24 cellular contexts compared by ENCODE assay signal in genomic region chr7:134362587-134363483, GRCh38. TPM values are rescaled to one million over a fixed set of nuclear protein-coding genes. Genes with fewer than 3 reads are reported as not detected.
A peak's percentile ranks its signal among the peaks of the same experiment; 100 is the strongest.
DNase-seq lines count a peak whose midpoint lies in the region; ATAC-seq, FAIRE-seq and TF ChIP-seq lines count a peak whose summit lies in the region.
"Had no signal": no experiment of that assay in that cellular context is flagged by ENCODE, and none has a peak within 500 bp of the region (broad histone marks: within the 10 kb centered on the region; RNA-seq: fewer than 3 reads in every experiment).

No MANE protein-coding gene starts in this region.

- no peak overlapping the region for H2AK5ac ChIP-seq in H1 (ENCODE audit: low read depth, low read length)

- ATAC-seq in HepG2 = peak; percentile 61
- ATAC-seq in heart left ventricle = no peak
- ATAC-seq: activated CD8-positive, alpha-beta T cell treated with anti-CD3 and anti-CD28 coated beads for 36 hours; activated T-cell treated with anti-CD3 and anti-CD28 coated beads, Interleukin-2, amount 50 U/mL, for 4 hours; HCT116; mucosa of descending colon; stimulated activated effector memory CD8-positive, alpha-beta T cell treated with anti-CD3 and anti-CD28 coated beads, Interleukin-12 subunit alpha, Interleukin-12 subunit beta, amount 100 ng/mL, for 72 hours; T-helper 17 cell had no signal

- H3K23me2 ChIP-seq in H1 (ENCODE audit: low read depth, low read length) = no peaks in the 10 kb centered on the region

- H3K27ac ChIP-seq in H1 (ENCODE audit: low read depth, low read length) = no peak overlapping the region
- no peak overlapping the region for H3K27ac ChIP-seq in HepG2 (ENCODE audit: extremely low read length, insufficient read depth, low read length)
- no peak overlapping the region for H3K27ac ChIP-seq in Karpas-422 (ENCODE audit: low read length)
- H3K27ac ChIP-seq in heart left ventricle = no peak overlapping the region
- no peak overlapping the region for H3K27ac ChIP-seq in testis
- H3K27ac ChIP-seq: coronary artery, left ventricle myocardium inferior, SJSA1, thoracic aorta had no signal

- H3K18ac ChIP-seq in H1 (ENCODE audit: extremely low read depth, low read length) = no peak overlapping the region

- peak; percentile 72 for DNase-seq in AG10803 (ENCODE audit: low read depth)
- DNase-seq in NCI-H460 (ENCODE audit: extremely low read depth, low read depth) = peak; percentile 20
- no peak for DNase-seq in H1 (ENCODE audit: low read depth in 1 of 2, low spot score in 2 of 2)
- no peak for DNase-seq in HepG2 (ENCODE audit: low spot score)
- no peak for DNase-seq in Karpas-422
- DNase-seq in heart left ventricle = no peak
- DNase-seq in testis = no peak
- DNase-seq in A172 (ENCODE audit: low spot score) = no peak
- DNase-seq: activated CD4-positive, CD25-positive, alpha-beta regulatory T cell; activated CD8-positive, alpha-beta T cell treated with anti-CD3 and anti-CD28 coated beads for 36 hours; activated naive CD4-positive, alpha-beta T cell treated with anti-CD3 and anti-CD28 coated beads, Interleukin-2, amount 50 U/mL, for 16 hours; activated T-cell treated with anti-CD3 and anti-CD28 coated beads, Interleukin-2, amount 50 U/mL, for 4 hours; CD8-positive, alpha-beta memory T cell; DMS79; left ventricle myocardium inferior; MM.1S; mucosa of descending colon; retina; T-helper 17 cell had no signal

- no TSS peak for BruUV-seq in HepG2 (replicated peaks; lab: Mats Ljungman, UMichigan)

- no peak for TF ChIP-seq RAD21 in H1 (IDR thresholded peaks at IDR 0.05 in 1 of 2, conservative IDR thresholded peaks at IDR 0.05 in 1 of 2; ENCODE audit: low read depth in 2 of 2, low read length in 2 of 2)
- TF ChIP-seq RAD21 in HepG2 (CRISPR knock-in tag; IDR thresholded peaks at IDR 0.05) = no peak

- H3K9me2 ChIP-seq in Karpas-422 (replicated peaks; ENCODE audit: insufficient read depth, low read length) = no peaks in the 10 kb centered on the region

- WGBS in H1 (ENCODE audit: extremely low coverage in 1 of 2, insufficient coverage in 1 of 2, insufficient read length in 1 of 2, insufficient replicate concordance in 2 of 2, low coverage in 1 of 2, low lambda C conversion rate in 2 of 2, missing lambda C conversion rate in 1 of 2), 2 experiments = 87% methylated on average over 8 of the region's 8 CpGs; no CpG with 5 or more reads in 1 of the 2 experiments
- WGBS in HepG2 (ENCODE audit: low lambda C conversion rate) = 18% methylated on average over 8 of the region's 8 CpGs
- 77 to 84% (median 81%) methylated on average over 8 of the region's 8 CpGs for WGBS in heart left ventricle, 4 donors
- 88 to 93% methylated on average over 7 to 8 of the region's 8 CpGs for WGBS in testis, 2 donors

- H3K27me3 ChIP-seq in H1 (replicated peaks in 1 of 4; ENCODE audit: control insufficient read depth in 3 of 4, extremely low read depth in 1 of 4, insufficient read depth in 3 of 4, low read length in 3 of 4) (no peaks in the 10 kb centered on the region), HepG2 (ENCODE audit: control insufficient read depth in 1 of 2, insufficient read depth in 2 of 2, low read length in 2 of 2) (no peaks in the 10 kb centered on the region; a peak in 1 of 5 replicates), Karpas-422 (ENCODE audit: low read length) (no peaks in the 10 kb centered on the region), heart left ventricle (peaks cover 0 to 8% (median 0%) of the 10 kb centered on the region in 9 donors), testis (no peaks in the 10 kb centered on the region)
- H3K27me3 ChIP-seq: SJSA1 had no signal

- H3K9me3 ChIP-seq in H1 (ENCODE audit: insufficient read depth in 2 of 2, low read depth in 1 of 2, low read length in 1 of 2) (no peaks in the 10 kb centered on the region), HepG2 (ENCODE audit: low read length) (no peaks in the 10 kb centered on the region), Karpas-422 (ENCODE audit: low read length) (no peaks in the 10 kb centered on the region), heart left ventricle (no peaks in the 10 kb centered on the region), testis (no peaks in the 10 kb centered on the region)
- H3K9me3 ChIP-seq: left ventricle myocardium inferior, mucosa of descending colon, SJSA1, thoracic aorta had no signal

- POLR2A ChIA-PET in H1 (lab: Charles Lee; ENCODE audit: partially characterized antibody) = no interaction called here
- POLR2A ChIA-PET in HepG2 (lab: Yijun Ruan, JAX) = interaction anchor here (1.2 to 1.3 kb wide), 2 partner anchors 11 to 46 kb away, joined by 3 to 7 read pairs; partner anchors contain the start of gene SLC35B4

- in situ Hi-C loops in HepG2 (cut with HindIII; ENCODE audit: extremely low pct_ligation_motif_present, low pct_unique_long_range_greater_than_20kb) = no loop called here

- intact Hi-C loops in HepG2 (cut with micrococcal nuclease; ENCODE audit: unreplicated experiment) (loop anchor here (5.0 kb wide), 1 partner anchor 244 kb away; no protein-coding TSS in a partner anchor), heart left ventricle (cut with DNase I) (no loop called here), testis (cut with DNase I; ENCODE audit: low total_unique reads) (no loop called here)

- TF ChIP-seq CTCF in AG10803 (conservative IDR thresholded peaks at IDR 0.05; ENCODE audit: low read length) (no peak), H1 (IDR thresholded peaks at IDR 0.05; ENCODE audit: control extremely low read depth in 1 of 3, insufficient read depth in 1 of 3, low read depth in 1 of 3, low read length in 3 of 3) (no peak), HepG2 (CRISPR knock-in tag; IDR thresholded peaks at IDR 0.05) (no peak), heart left ventricle (IDR thresholded peaks at IDR 0.05) (no peak), testis (IDR thresholded peaks at IDR 0.05) (no peak)

- H3K23ac ChIP-seq in H1 (ENCODE audit: insufficient read length) = no peak overlapping the region

- H3K79me2 ChIP-seq in H1 (ENCODE audit: control insufficient read depth in 1 of 2, insufficient read depth in 2 of 2, low read length in 2 of 2) (no peaks in the 10 kb centered on the region), HepG2 (ENCODE audit: insufficient read depth, low read length) (no peaks in the 10 kb centered on the region), Karpas-422 (ENCODE audit: low read length) (no peaks in the 10 kb centered on the region)

- H3K56ac ChIP-seq in H1 (replicated peaks; ENCODE audit: insufficient read length, low read depth, low read length) = no peak overlapping the region

- no peak overlapping the region for H2BK5ac ChIP-seq in H1 (ENCODE audit: low read depth, low read length)

- no peaks in the 10 kb centered on the region for H3K36me3 ChIP-seq in H1 (ENCODE audit: control insufficient read depth in 2 of 4, insufficient read depth in 4 of 4, low read length in 3 of 4)
- no peaks in the 10 kb centered on the region for H3K36me3 ChIP-seq in HepG2 (replicated peaks in 1 of 2; ENCODE audit: control insufficient read depth in 1 of 2, insufficient read depth in 2 of 2, low read length in 2 of 2)
- no peaks in the 10 kb centered on the region for H3K36me3 ChIP-seq in Karpas-422 (ENCODE audit: insufficient read depth, low read length)
- H3K36me3 ChIP-seq in heart left ventricle = no peaks in the 10 kb centered on the region
- H3K36me3 ChIP-seq in testis (ENCODE audit: low read depth, missing control alignments) = no peaks in the 10 kb centered on the region
- H3K36me3 ChIP-seq: left ventricle myocardium inferior, SJSA1, thoracic aorta had no signal

- no peak overlapping the region for H2BK12ac ChIP-seq in H1 (ENCODE audit: low read depth, low read length)

- FAIRE-seq in H1 (lab: Jason Lieb, UNC) = no peak
- FAIRE-seq in HepG2 (lab: Jason Lieb, UNC) = no peak

- no peak overlapping the region for H2BK120ac ChIP-seq in H1 (replicated peaks; ENCODE audit: low read depth, low read length)

- H3K4me1 ChIP-seq in H1 (replicated peaks in 1 of 4; ENCODE audit: control insufficient read depth in 3 of 4, insufficient read depth in 4 of 4, low read length in 3 of 4) = no peaks in the 10 kb centered on the region
- peaks cover 81% of the 10 kb centered on the region for H3K4me1 ChIP-seq in HepG2 (ENCODE audit: insufficient read depth, low read length)
- peaks cover 2% of the 10 kb centered on the region; the same call in 1 of the 2 replicates for H3K4me1 ChIP-seq in Karpas-422 (ENCODE audit: low read length)
- no peaks in the 10 kb centered on the region for H3K4me1 ChIP-seq in heart left ventricle
- no peaks in the 10 kb centered on the region for H3K4me1 ChIP-seq in testis
- H3K4me1 ChIP-seq: left ventricle myocardium inferior had no signal

- H4K8ac ChIP-seq in H1 (ENCODE audit: extremely low read depth, insufficient read depth, low read length) = no peak overlapping the region

- no peak overlapping the region for H3K4ac ChIP-seq in H1 (replicated peaks; ENCODE audit: insufficient read length, low read depth, low read length)

- H3K14ac ChIP-seq in H1 (ENCODE audit: insufficient read length) = no peak overlapping the region

- no peaks in the 10 kb centered on the region for H3K79me1 ChIP-seq in H1 (ENCODE audit: low read depth, low read length)

- TF ChIP-seq POLR2A in H1 (IDR thresholded peaks at IDR 0.05; ENCODE audit: control extremely low read depth in 1 of 2, low read depth in 2 of 2, low read length in 2 of 2) = no peak
- TF ChIP-seq POLR2A in HepG2 (IDR thresholded peaks at IDR 0.05; ENCODE audit: insufficient read depth in 1 of 2, low read depth in 2 of 2, low read length in 2 of 2) = no peak
- no peak for TF ChIP-seq POLR2A in heart left ventricle (IDR thresholded peaks at IDR 0.05)
- no peak for TF ChIP-seq POLR2A in testis (IDR thresholded peaks at IDR 0.05)

- TF ChIP-seq EP300 in H1 (IDR thresholded peaks at IDR 0.05; ENCODE audit: borderline replicate concordance in 1 of 2, low read depth in 2 of 2, low read length in 2 of 2) = no peak
- peak in 1 of 2 experiments; percentile 43; a peak in 1 of 4 replicates for TF ChIP-seq EP300 in HepG2 (IDR thresholded peaks at IDR 0.05; ENCODE audit: low read depth in 2 of 2, low read length in 2 of 2)
- TF ChIP-seq EP300 in HepG2 (CRISPR knock-in tag; IDR thresholded peaks at IDR 0.05; ENCODE audit: borderline replicate concordance) = no peak

- no peak overlapping the region for H2BK15ac ChIP-seq in H1 (ENCODE audit: low read length)

- H3K4me3 ChIP-seq in AG10803 (ENCODE audit: low read length) (no peak overlapping the region), H1 (ENCODE audit: extremely low read depth in 1 of 4, insufficient read depth in 2 of 4, low read depth in 3 of 4, low read length in 4 of 4) (no peak overlapping the region), HepG2 (replicated peaks in 1 of 3; ENCODE audit: insufficient read depth in 1 of 3, low read depth in 2 of 3, low read length in 3 of 3) (no peak overlapping the region), Karpas-422 (ENCODE audit: low read length) (no peak overlapping the region), heart left ventricle (no peak overlapping the region), testis (no peak overlapping the region)
- H3K4me3 ChIP-seq: coronary artery, left ventricle myocardium inferior, mucosa of descending colon, SJSA1, thoracic aorta had no signal

- no peak overlapping the region for H3K4me2 ChIP-seq in H1 (ENCODE audit: insufficient read depth in 1 of 2, low read depth in 2 of 2, low read length in 2 of 2)
- peak overlapping the region; percentile 49 for H3K4me2 ChIP-seq in HepG2 (ENCODE audit: low read depth, low read length)
- H3K4me2 ChIP-seq in Karpas-422 (ENCODE audit: low read depth, low read length, poor library complexity, severe bottlenecking) = no peak overlapping the region

- H3K9ac ChIP-seq in H1 (replicated peaks in 1 of 4; ENCODE audit: extremely low read depth in 1 of 4, low read depth in 3 of 4, low read length in 3 of 4) (no peak overlapping the region), HepG2 (ENCODE audit: insufficient read depth, low read depth, low read length) (no peak overlapping the region), Karpas-422 (ENCODE audit: low read length) (no peak overlapping the region)

- no peak overlapping the region for H4K91ac ChIP-seq in H1 (replicated peaks; ENCODE audit: insufficient read length, low read length)

- no peak overlapping the region for H2AFZ ChIP-seq in H1 (ENCODE audit: low read length)
- no peak overlapping the region for H2AFZ ChIP-seq in HepG2 (ENCODE audit: low read length)
- H2AFZ ChIP-seq in Karpas-422 (ENCODE audit: low read length) = no peak overlapping the region

- H4K20me1 ChIP-seq in H1 (replicated peaks in 1 of 2; ENCODE audit: control insufficient read depth in 1 of 2, insufficient read depth in 2 of 2, low read length in 2 of 2) (no peaks in the 10 kb centered on the region), HepG2 (ENCODE audit: insufficient read depth, low read length) (no peaks in the 10 kb centered on the region), Karpas-422 (ENCODE audit: insufficient read depth, low read depth, low read length) (no peaks in the 10 kb centered on the region)

- no peak overlapping the region for H4K5ac ChIP-seq in H1 (ENCODE audit: insufficient read length, low read depth, low read length)

- H2BK20ac ChIP-seq in H1 (ENCODE audit: low read length) = no peak overlapping the region

- CTCF ChIA-PET in H1 (lab: Charles Lee; ENCODE audit: partially characterized antibody) = interaction anchor here (0.7 to 1.8 kb wide), 2 partner anchors 70 to 297 kb away, joined by 3 to 6 read pairs; no protein-coding TSS in a partner anchor
- CTCF ChIA-PET in HepG2 (lab: Yijun Ruan, JAX; ENCODE audit: low intra/inter-chr PET ratio, low total read pairs) = no interaction called here

RNA-seq across cellular contexts. Expression of gene SLC35B4, which starts 46.1 kb away (rescaled TPM):
- 20.0 and 20.4 TPM in 2 replicates for total RNA-seq in NCI-H460 (2014; rRNA removed; shearing (Covaris generic))
- polyA plus RNA-seq in NCI-H460 (2014; cell fraction: nucleus; rRNA removed) = 10.5 and 13.0 TPM in 2 replicates
- 34.6 and 41.5 TPM in 2 replicates for total RNA-seq in H1 (2021; fragmentation: NEBNext Ultra II Directional; extraction: Animal tissue kit (Norgen Biotek cat#: 25700))
- polyA plus RNA-seq in H1 (2011; rRNA removed) = 25.8 and 28.9 TPM in 2 replicates
- polyA plus RNA-seq in H1 (2011; cell fraction: cytosol; rRNA removed) = 25.7 TPM
- polyA plus RNA-seq in H1 (2011; cell fraction: nucleus; rRNA removed) = 33.9 TPM
- 18.5 to 25.6 TPM (median 20.7 TPM) in 4 replicates for polyA plus RNA-seq in H1 (2012, experiment 1 of 2)
- 4.4 TPM for polyA plus RNA-seq in H1 (2012, experiment 2 of 2)
- 39.3 TPM for polyA plus RNA-seq in H1 (2013, experiment 1 of 2)
- 46.4 TPM for polyA plus RNA-seq in H1 (2013, experiment 2 of 2)
- polyA minus RNA-seq in H1 (2011; rRNA and poly(A)+ RNA removed) = 75.3 and 80.9 TPM in 2 replicates
- polyA minus RNA-seq in H1 (2011; cell fraction: cytosol; rRNA and poly(A)+ RNA removed) = 32.2 TPM
- 40.6 TPM for polyA minus RNA-seq in H1 (2011; cell fraction: nucleus; rRNA and poly(A)+ RNA removed)
- total RNA-seq in HepG2 (2016; rRNA removed; fragmentation: Illumina TruSeq; extraction: Trizol) = 10.8 and 17.1 TPM in 2 replicates
- total RNA-seq in HepG2 (2016; cell fraction: cytosol; rRNA removed; fragmentation: Illumina TruSeq; extraction: Trizol; ENCODE audit: low read depth) = 1.7 and 2.6 TPM in 2 replicates
- 10.6 and 17.5 TPM in 2 replicates for total RNA-seq in HepG2 (2016; cell fraction: insoluble cytoplasmic fraction; rRNA removed; fragmentation: Illumina TruSeq; extraction: Trizol)
- 6.0 and 6.2 TPM in 2 replicates for total RNA-seq in HepG2 (2016; cell fraction: membrane; rRNA removed; fragmentation: Illumina TruSeq; extraction: Trizol)
- 20.5 and 23.5 TPM in 2 replicates for total RNA-seq in HepG2 (2016; cell fraction: nucleus; rRNA removed; fragmentation: Illumina TruSeq; extraction: Trizol)
- 13.2 and 17.8 TPM in 2 replicates for polyA plus RNA-seq in HepG2 (2011; rRNA removed)
- polyA plus RNA-seq in HepG2 (2011; cell fraction: cytosol; rRNA removed) = 9.1 and 10.5 TPM in 2 replicates
- 17.4 and 25.2 TPM in 2 replicates for polyA plus RNA-seq in HepG2 (2011; cell fraction: nucleus; rRNA removed)
- 8.8 and 9.4 TPM in 2 replicates for polyA plus RNA-seq in HepG2 (2012)
- polyA plus RNA-seq in HepG2 (2016; cell fraction: cytosol; fragmentation: Illumina TruSeq; extraction: Trizol; ENCODE audit: low read depth) = 2.2 and 3.0 TPM in 2 replicates
- 9.1 and 9.9 TPM in 2 replicates for polyA plus RNA-seq in HepG2 (2016; cell fraction: insoluble cytoplasmic fraction; fragmentation: Illumina TruSeq; extraction: Trizol; ENCODE audit: low read depth)
- polyA plus RNA-seq in HepG2 (2016; cell fraction: membrane; fragmentation: Illumina TruSeq; extraction: Trizol; ENCODE audit: low read depth) = 3.4 and 3.9 TPM in 2 replicates
- 40.7 and 42.9 TPM in 2 replicates for polyA plus RNA-seq in HepG2 (2016; cell fraction: nucleus; fragmentation: Illumina TruSeq; extraction: Trizol; ENCODE audit: insufficient read depth, low read depth)
- polyA minus RNA-seq in HepG2 (2011; rRNA and poly(A)+ RNA removed; ENCODE audit: low replicate concordance) = 30.7 and 61.9 TPM in 2 replicates
- 8.2 and 14.1 TPM in 2 replicates for polyA minus RNA-seq in HepG2 (2011; cell fraction: cytosol; rRNA and poly(A)+ RNA removed)
- polyA minus RNA-seq in HepG2 (2011; cell fraction: nucleus; rRNA and poly(A)+ RNA removed) = 18.3 and 24.1 TPM in 2 replicates
- total RNA-seq in Karpas-422 (2014; rRNA removed; shearing (Covaris generic); ENCODE audit: low replicate concordance) = 10.5 and 15.7 TPM in 2 replicates
- total RNA-seq in heart left ventricle = 1 to 10 TPM; 3.8 to 8.6 (median 5.7) TPM
- polyA plus RNA-seq in heart left ventricle = 1 to 10 TPM; 2.6 to 4.9 TPM
- total RNA-seq in testis = 10 to 100 TPM; 13.9 to 15.7 TPM
- 11.0 TPM for polyA plus RNA-seq in testis (ENCODE audit: insufficient read depth, low read depth, low replicate concordance)
- total RNA-seq in A172 (2014; rRNA removed; shearing (Covaris generic)) = 19.4 and 20.7 TPM in 2 replicates

Comparison
In these comparisons a context has a peak if more than half of its experiments do, and no peak if none do; other contexts are left out.
1. DNase-seq: peak in AG10803 (single experiment) and NCI-H460 (single experiment); none in H1 (0 of 2), HepG2 (single experiment), Karpas-422 (single experiment), heart left ventricle (0 of 5), testis (single experiment) and A172 (single experiment).